25 cellular contexts compared by ENCODE assay signal in genomic region chr17:49698005-49698404, GRCh38. TPM values are rescaled to one million over a fixed set of nuclear protein-coding genes. Genes with fewer than 3 reads are reported as not detected.
DNase-seq lines count a peak whose midpoint lies in the region; ATAC-seq and TF ChIP-seq lines count a peak whose summit lies in the region.
"Had no signal": no experiment of that assay in that cellular context is flagged by ENCODE, and none has a peak within 500 bp of the region (broad histone marks: within the 10 kb centered on the region; RNA-seq: fewer than 3 reads in every experiment).

No MANE protein-coding gene starts in this region.

- TF ChIP-seq CTCF in glutamatergic neuron (IDR thresholded peaks at IDR 0.05; ENCODE audit: partially characterized antibody, unreplicated experiment) (no peak), psoas muscle (IDR thresholded peaks at IDR 0.05) (no peak), spleen (IDR thresholded peaks at IDR 0.05 in 8 of 11, conservative IDR thresholded peaks at IDR 0.05 in 3 of 11) (no peak)

- H3K27ac ChIP-seq in right cardiac atrium (ENCODE audit: low read length): no peak overlapping the region
- H3K27ac ChIP-seq in psoas muscle: peak overlapping the region; percentile 12
- H3K27ac ChIP-seq in spleen: no peak overlapping the region
- H3K27ac ChIP-seq: A549, GM23248, PC-9, RWPE1 had no signal

- peaks cover 15% of the 10 kb centered on the region for H3K27me3 Mint-ChIP-seq in glutamatergic neuron (ENCODE audit: unreplicated experiment)
- H3K27me3 Mint-ChIP-seq: B cell had no signal

- H3K4me1 ChIP-seq in right cardiac atrium (ENCODE audit: control insufficient read depth, insufficient read depth, low read length): no peaks in the 10 kb centered on the region
- no peaks in the 10 kb centered on the region for H3K4me1 ChIP-seq in psoas muscle
- H3K4me1 ChIP-seq in spleen: peaks cover 0 to 28% (median 15%) of the 10 kb centered on the region in 6 donors
- H3K4me1 ChIP-seq: A549 had no signal

- H3K36me3 Mint-ChIP-seq in glutamatergic neuron (ENCODE audit: unreplicated experiment): no peaks in the 10 kb centered on the region

- 36% methylated on average over 6 of the region's 6 CpGs for WGBS in right cardiac atrium
- 31 to 34% (median 33%) methylated on average over 6 of the region's 6 CpGs for WGBS in psoas muscle, 3 donors
- 71 to 83% (median 77%) methylated on average over 6 of the region's 6 CpGs for WGBS in spleen, 5 donors

- peak overlapping the region; percentile 20 for H3K4me3 Mint-ChIP-seq in glutamatergic neuron (ENCODE audit: unreplicated experiment)
- H3K4me3 Mint-ChIP-seq: B cell; CD4-positive, CD25-positive, alpha-beta regulatory T cell; H9 had no signal

- H3K4me3 ChIP-seq in right cardiac atrium (ENCODE audit: low read length) (no peak overlapping the region), psoas muscle (no peak overlapping the region), spleen (no peak overlapping the region)
- H3K4me3 ChIP-seq: A549, GM23248, PC-9 had no signal

- no peaks in the 10 kb centered on the region for H3K27me3 ChIP-seq in right cardiac atrium (ENCODE audit: control insufficient read depth, insufficient read depth)
- no peaks in the 10 kb centered on the region for H3K27me3 ChIP-seq in psoas muscle (ENCODE audit: insufficient read depth in 3 of 3, low read length in 2 of 3)
- H3K27me3 ChIP-seq in spleen (replicated peaks in 1 of 7): no peaks in the 10 kb centered on the region

- ATAC-seq in left ventricle myocardium superior: peak; percentile 14
- no peak for ATAC-seq in right cardiac atrium
- no peak for ATAC-seq in psoas muscle
- ATAC-seq in HG02759 (IDR thresholded peaks at IDR 0.05; ENCODE audit: unreplicated experiment): no peak
- ATAC-seq: A549, SK-N-SH treated with all-trans-retinoic acid at 6 μM for 48 hours had no signal

- no peaks in the 10 kb centered on the region for H3K9me3 ChIP-seq in right cardiac atrium (ENCODE audit: control insufficient read depth, low read length)
- no peaks in the 10 kb centered on the region for H3K9me3 ChIP-seq in psoas muscle
- H3K9me3 ChIP-seq in spleen: no peaks in the 10 kb centered on the region
- H3K9me3 ChIP-seq: A549 had no signal

- H3K36me3 ChIP-seq in psoas muscle (ENCODE audit: insufficient read depth in 1 of 2, low read depth in 1 of 2) (peaks cover 10 to 33% of the 10 kb centered on the region in 2 donors), spleen (peaks cover 2 to 41% (median 34%) of the 10 kb centered on the region in 6 donors)

- peaks cover 1% of the 10 kb centered on the region for H3K9me3 Mint-ChIP-seq in glutamatergic neuron (ENCODE audit: unreplicated experiment)
- H3K9me3 Mint-ChIP-seq: CD4-positive, CD25-positive, alpha-beta regulatory T cell; H9 had no signal

- H3K4me1 Mint-ChIP-seq in glutamatergic neuron (ENCODE audit: low read depth, unreplicated experiment): peaks cover 48% of the 10 kb centered on the region

- intact Hi-C loops in left ventricle myocardium superior (cut with micrococcal nuclease): no loop called here
- intact Hi-C loops in right cardiac atrium (cut with DNase I): no loop called here
- intact Hi-C loops in psoas muscle (cut with DNase I): loop anchor here in 1 of 2 donors (10.0 kb wide), 1 partner anchor 297 kb away; the partner anchor contains the start of gene DLX3
- intact Hi-C loops in spleen (cut with DNase I; ENCODE audit: low total_unique reads): loop anchor here (5.0 kb wide), 1 partner anchor 126 kb away; no protein-coding TSS in a partner anchor

- H3K27ac Mint-ChIP-seq in glutamatergic neuron (ENCODE audit: unreplicated experiment): peak overlapping the region; percentile 33
- H3K27ac Mint-ChIP-seq: B cell, H9 had no signal

- DNase-seq in left ventricle myocardium superior (no peak), right cardiac atrium (no peak), glutamatergic neuron (no peak), psoas muscle (no peak), RKO (ENCODE audit: low spot score) (no peak), spleen (no peak)
- DNase-seq: CD4-positive, CD25-positive, alpha-beta regulatory T cell; COR-L47; DMS 273 treated with DMSO at 0.1 percent for 48 hours; DMS79 treated with DMSO at 0.1 percent for 48 hours; GM23248; H9; KBM-7; MM.1S; NCI-H1092; NCI-H1436; NCI-H187 treated with DMSO at 0.1 percent for 48 hours; NCI-H2107; NCI-H69 had no signal

- no peak for TF ChIP-seq POLR2A in spleen (IDR thresholded peaks at IDR 0.05)

RNA-seq across cellular contexts. Expression of gene SLC35B1, which starts 9.8 kb away (rescaled TPM):
- total RNA-seq in left ventricle myocardium superior: 61.5 TPM
- 10 to 100 TPM; 48.6 to 75.5 (median 56.2) TPM for total RNA-seq in right cardiac atrium
- polyA plus RNA-seq in right cardiac atrium: 56.1 TPM
- total RNA-seq in glutamatergic neuron (ENCODE audit: unreplicated experiment): 123 TPM
- total RNA-seq in psoas muscle: 10 to 100 TPM; 39.5 to 69.5 (median 60.9) TPM
- polyA plus RNA-seq in psoas muscle: 10 to 100 TPM; 60.7 to 85.7 (median 83.5) TPM
- total RNA-seq in spleen: 10 to 100 TPM; 37.0 to 69.9 (median 48.5) TPM
- polyA plus RNA-seq in spleen: 10 to 100 TPM; 23.7 to 42.0 (median 37.5) TPM

RNA-seq across cellular contexts. Expression of gene SPOP, which starts 20.1 kb away (rescaled TPM):
- total RNA-seq in left ventricle myocardium superior: 77.8 TPM
- total RNA-seq in right cardiac atrium: 10 to 100 TPM; 61.0 to 82.7 (median 76.6) TPM
- polyA plus RNA-seq in right cardiac atrium: 33.7 TPM
- 49.5 TPM for total RNA-seq in glutamatergic neuron (ENCODE audit: unreplicated experiment)
- total RNA-seq in psoas muscle: 10 to 100 TPM; 37.1 to 59.7 (median 52.0) TPM
- polyA plus RNA-seq in psoas muscle: 10 to 100 TPM; 31.2 to 64.9 (median 35.5) TPM
- total RNA-seq in spleen: 10 to 100 TPM; 54.6 to 86.4 (median 77.5) TPM
- polyA plus RNA-seq in spleen: 10 to 100 TPM; 23.7 to 35.7 (median 29.9) TPM
